ENCODE assay signal across 2 cellular contexts in the genomic region with DNA sequence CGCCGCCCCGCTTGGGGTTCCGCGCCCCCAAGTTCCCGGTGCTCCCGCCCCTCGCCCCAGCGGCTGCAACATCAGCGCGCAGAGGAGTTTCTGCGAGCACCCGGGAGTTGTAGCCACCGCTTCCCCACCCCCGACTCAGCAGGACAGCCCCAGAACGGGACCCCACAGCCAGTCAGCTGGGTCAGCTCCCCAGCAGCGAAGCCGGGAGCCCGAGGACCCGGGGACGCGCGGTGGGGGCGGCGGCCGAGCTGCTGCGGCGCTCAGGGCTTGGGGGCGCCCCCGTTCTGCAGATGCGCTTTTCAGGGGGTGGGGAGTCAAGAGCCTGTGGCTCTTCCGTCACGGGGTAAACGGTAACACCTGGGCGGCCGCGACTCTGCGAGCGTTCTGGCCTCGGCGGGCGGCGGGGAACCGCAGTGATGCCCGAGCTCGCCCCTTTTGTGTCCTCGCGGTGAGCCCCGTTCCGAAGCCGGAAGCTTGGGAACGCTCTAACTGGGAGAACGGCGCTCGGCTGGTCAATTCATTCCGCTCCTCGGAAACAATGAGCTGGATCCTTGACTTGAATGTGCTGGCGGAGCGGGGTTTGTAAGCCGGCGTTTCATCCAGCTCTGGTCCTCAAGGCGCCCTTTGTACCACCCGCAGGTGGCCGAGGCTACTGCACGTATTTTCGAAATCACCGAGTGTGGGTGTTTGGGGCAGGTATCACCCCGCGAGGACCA.
TF ChIP-seq lines count a peak whose summit lies in the region.

No MANE protein-coding gene starts in this region.

TF ChIP-seq in IMR-90, 13 proteins besides CTCF, POLR2A, EP300 and RAD21:
- TF ChIP-seq, protein P1, sequence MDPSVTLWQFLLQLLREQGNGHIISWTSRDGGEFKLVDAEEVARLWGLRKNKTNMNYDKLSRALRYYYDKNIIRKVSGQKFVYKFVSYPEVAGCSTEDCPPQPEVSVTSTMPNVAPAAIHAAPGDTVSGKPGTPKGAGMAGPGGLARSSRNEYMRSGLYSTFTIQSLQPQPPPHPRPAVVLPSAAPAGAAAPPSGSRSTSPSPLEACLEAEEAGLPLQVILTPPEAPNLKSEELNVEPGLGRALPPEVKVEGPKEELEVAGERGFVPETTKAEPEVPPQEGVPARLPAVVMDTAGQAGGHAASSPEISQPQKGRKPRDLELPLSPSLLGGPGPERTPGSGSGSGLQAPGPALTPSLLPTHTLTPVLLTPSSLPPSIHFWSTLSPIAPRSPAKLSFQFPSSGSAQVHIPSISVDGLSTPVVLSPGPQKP (IDR thresholded peaks at IDR 0.05; ENCODE audit: borderline replicate concordance, low read depth, low read length), result no peak
- TF ChIP-seq MXI1 (IDR thresholded peaks at IDR 0.05; ENCODE audit: borderline replicate concordance, low read depth, low read length) (no peak), RFX5 (IDR thresholded peaks at IDR 0.05; ENCODE audit: low read depth, low read length) (no peak), NFE2L2 (IDR thresholded peaks at IDR 0.05; ENCODE audit: low read depth, low read length) (no peak), CEBPB (IDR thresholded peaks at IDR 0.05; ENCODE audit: low read depth, low read length) (no peak), BHLHE40 (IDR thresholded peaks at IDR 0.05; ENCODE audit: low read depth, low read length) (no peak), CHD1 (IDR thresholded peaks at IDR 0.05; ENCODE audit: low read depth, low read length) (no peak), MAFK (IDR thresholded peaks at IDR 0.05; ENCODE audit: low read depth, low read length) (no peak)

TF ChIP-seq in SK-N-SH treated with all-trans-retinoic acid at 6 μM for 48 hours, 23 proteins besides CTCF, POLR2A, EP300 and RAD21 (continued from another document):
- TF ChIP-seq ZC3H10 (CRISPR knock-in tag; IDR thresholded peaks at IDR 0.05) (no peak), ZFP30 (CRISPR knock-in tag; IDR thresholded peaks at IDR 0.05) (no peak), ISL1 (CRISPR knock-in tag; IDR thresholded peaks at IDR 0.05) (no peak), PPARA (CRISPR knock-in tag; IDR thresholded peaks at IDR 0.05; ENCODE audit: borderline replicate concordance) (no peak), BACH2 (CRISPR knock-in tag; IDR thresholded peaks at IDR 0.05; ENCODE audit: borderline replicate concordance) (no peak)
- TF ChIP-seq, protein P2, sequence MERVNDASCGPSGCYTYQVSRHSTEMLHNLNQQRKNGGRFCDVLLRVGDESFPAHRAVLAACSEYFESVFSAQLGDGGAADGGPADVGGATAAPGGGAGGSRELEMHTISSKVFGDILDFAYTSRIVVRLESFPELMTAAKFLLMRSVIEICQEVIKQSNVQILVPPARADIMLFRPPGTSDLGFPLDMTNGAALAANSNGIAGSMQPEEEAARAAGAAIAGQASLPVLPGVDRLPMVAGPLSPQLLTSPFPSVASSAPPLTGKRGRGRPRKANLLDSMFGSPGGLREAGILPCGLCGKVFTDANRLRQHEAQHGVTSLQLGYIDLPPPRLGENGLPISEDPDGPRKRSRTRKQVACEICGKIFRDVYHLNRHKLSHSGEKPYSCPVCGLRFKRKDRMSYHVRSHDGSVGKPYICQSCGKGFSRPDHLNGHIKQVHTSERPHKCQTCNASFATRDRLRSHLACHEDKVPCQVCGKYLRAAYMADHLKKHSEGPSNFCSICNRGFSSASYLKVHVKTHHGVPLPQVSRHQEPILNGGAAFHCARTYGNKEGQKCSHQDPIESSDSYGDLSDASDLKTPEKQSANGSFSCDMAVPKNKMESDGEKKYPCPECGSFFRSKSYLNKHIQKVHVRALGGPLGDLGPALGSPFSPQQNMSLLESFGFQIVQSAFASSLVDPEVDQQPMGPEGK (CRISPR knock-in tag; IDR thresholded peaks at IDR 0.05; ENCODE audit: borderline replicate concordance), result no peak
- TF ChIP-seq, protein P3, sequence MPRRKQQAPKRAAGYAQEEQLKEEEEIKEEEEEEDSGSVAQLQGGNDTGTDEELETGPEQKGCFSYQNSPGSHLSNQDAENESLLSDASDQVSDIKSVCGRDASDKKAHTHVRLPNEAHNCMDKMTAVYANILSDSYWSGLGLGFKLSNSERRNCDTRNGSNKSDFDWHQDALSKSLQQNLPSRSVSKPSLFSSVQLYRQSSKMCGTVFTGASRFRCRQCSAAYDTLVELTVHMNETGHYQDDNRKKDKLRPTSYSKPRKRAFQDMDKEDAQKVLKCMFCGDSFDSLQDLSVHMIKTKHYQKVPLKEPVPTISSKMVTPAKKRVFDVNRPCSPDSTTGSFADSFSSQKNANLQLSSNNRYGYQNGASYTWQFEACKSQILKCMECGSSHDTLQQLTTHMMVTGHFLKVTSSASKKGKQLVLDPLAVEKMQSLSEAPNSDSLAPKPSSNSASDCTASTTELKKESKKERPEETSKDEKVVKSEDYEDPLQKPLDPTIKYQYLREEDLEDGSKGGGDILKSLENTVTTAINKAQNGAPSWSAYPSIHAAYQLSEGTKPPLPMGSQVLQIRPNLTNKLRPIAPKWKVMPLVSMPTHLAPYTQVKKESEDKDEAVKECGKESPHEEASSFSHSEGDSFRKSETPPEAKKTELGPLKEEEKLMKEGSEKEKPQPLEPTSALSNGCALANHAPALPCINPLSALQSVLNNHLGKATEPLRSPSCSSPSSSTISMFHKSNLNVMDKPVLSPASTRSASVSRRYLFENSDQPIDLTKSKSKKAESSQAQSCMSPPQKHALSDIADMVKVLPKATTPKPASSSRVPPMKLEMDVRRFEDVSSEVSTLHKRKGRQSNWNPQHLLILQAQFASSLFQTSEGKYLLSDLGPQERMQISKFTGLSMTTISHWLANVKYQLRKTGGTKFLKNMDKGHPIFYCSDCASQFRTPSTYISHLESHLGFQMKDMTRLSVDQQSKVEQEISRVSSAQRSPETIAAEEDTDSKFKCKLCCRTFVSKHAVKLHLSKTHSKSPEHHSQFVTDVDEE (CRISPR knock-in tag; IDR thresholded peaks at IDR 0.05), result no peak
- TF ChIP-seq, protein P4, sequence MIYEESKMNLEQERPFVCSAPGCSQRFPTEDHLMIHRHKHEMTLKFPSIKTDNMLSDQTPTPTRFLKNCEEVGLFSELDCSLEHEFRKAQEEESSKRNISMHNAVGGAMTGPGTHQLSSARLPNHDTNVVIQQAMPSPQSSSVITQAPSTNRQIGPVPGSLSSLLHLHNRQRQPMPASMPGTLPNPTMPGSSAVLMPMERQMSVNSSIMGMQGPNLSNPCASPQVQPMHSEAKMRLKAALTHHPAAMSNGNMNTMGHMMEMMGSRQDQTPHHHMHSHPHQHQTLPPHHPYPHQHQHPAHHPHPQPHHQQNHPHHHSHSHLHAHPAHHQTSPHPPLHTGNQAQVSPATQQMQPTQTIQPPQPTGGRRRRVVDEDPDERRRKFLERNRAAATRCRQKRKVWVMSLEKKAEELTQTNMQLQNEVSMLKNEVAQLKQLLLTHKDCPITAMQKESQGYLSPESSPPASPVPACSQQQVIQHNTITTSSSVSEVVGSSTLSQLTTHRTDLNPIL (CRISPR knock-in tag; IDR thresholded peaks at IDR 0.05; ENCODE audit: low read depth), result no peak
- TF ChIP-seq, protein P5, sequence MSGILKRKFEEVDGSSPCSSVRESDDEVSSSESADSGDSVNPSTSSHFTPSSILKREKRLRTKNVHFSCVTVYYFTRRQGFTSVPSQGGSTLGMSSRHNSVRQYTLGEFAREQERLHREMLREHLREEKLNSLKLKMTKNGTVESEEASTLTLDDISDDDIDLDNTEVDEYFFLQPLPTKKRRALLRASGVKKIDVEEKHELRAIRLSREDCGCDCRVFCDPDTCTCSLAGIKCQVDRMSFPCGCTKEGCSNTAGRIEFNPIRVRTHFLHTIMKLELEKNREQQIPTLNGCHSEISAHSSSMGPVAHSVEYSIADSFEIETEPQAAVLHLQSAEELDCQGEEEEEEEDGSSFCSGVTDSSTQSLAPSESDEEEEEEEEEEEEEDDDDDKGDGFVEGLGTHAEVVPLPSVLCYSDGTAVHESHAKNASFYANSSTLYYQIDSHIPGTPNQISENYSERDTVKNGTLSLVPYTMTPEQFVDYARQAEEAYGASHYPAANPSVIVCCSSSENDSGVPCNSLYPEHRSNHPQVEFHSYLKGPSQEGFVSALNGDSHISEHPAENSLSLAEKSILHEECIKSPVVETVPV (CRISPR knock-in tag; IDR thresholded peaks at IDR 0.05), result no peak
